8 cellular contexts compared by ENCODE assay signal in genomic region chr21:39445339-39446269, GRCh38. TPM values are rescaled to one million over a fixed set of nuclear protein-coding genes. Genes with fewer than 3 reads are reported as not detected.
DNase-seq lines count a peak whose midpoint lies in the region; ATAC-seq, FAIRE-seq and TF ChIP-seq lines count a peak whose summit lies in the region.

Gene LCA5L, minus strand, starts transcription at chr21:39445778. Its CDS starts 17,285 bp downstream, at chr21:39428493.

- H3K4me3 Mint-ChIP-seq in natural killer cell treated with Interleukin-12 subunit alpha and Interleukin-12 subunit beta and Interleukin-15 and Interleukin-18, amount 100 ng/mL, for 72 hours = peak within 1 kb of the TSS; percentile 92

- peak within 1 kb of the TSS; percentile 70 for H3K27ac ChIP-seq in KOPT-K1 (ENCODE audit: low read depth, low read length, poor library complexity, severe bottlenecking)

- H3K9me3 Mint-ChIP-seq in natural killer cell treated with Interleukin-12 subunit alpha and Interleukin-12 subunit beta and Interleukin-15 and Interleukin-18, amount 100 ng/mL, for 72 hours = no peaks in the 10 kb centered on the region

- no peak for FAIRE-seq in RCC 7860 (lab: Jason Lieb, UNC)

- no peak for TF ChIP-seq CTCF in fibroblast of mammary gland (conservative IDR thresholded peaks at IDR 0.05; ENCODE audit: control insufficient read depth, insufficient read depth, low read depth, low read length)

- peak within 1 kb of the TSS; percentile 83 for H3K4me3 ChIP-seq in fibroblast of mammary gland (ENCODE audit: control insufficient read depth, low read depth, low read length)

- H3K36me3 ChIP-seq in KOPT-K1 (ENCODE audit: insufficient read depth, low read length) = no peaks in the 10 kb centered on the region

- peak; percentile 92 for DNase-seq in EH (ENCODE audit: low read depth)
- peak; percentile 78 for DNase-seq in RCC 7860 (ENCODE audit: low spot score)
- DNase-seq in activated T-helper 1 cell treated with anti-CD3 and anti-CD28 coated beads, Interleukin-2, amount 50 U/mL, for 16 hours (ENCODE audit: low read depth in 1 of 2, low spot score in 1 of 2) = peak; percentile 78 to 88
- peak; percentile 84 for DNase-seq in fibroblast of mammary gland (ENCODE audit: low read depth)
- DNase-seq in natural killer cell treated with Interleukin-12 subunit alpha and Interleukin-12 subunit beta and Interleukin-15 and Interleukin-18, amount 100 ng/mL, for 72 hours (ENCODE audit: low spot score) = peak; percentile 96
- peak; percentile 80 for DNase-seq in stimulated activated naive CD4-positive, alpha-beta T cell treated with Interleukin-2 at 50 U/mL for 16 hours (lab: John Stamatoyannopoulos, UW)

- peaks cover 5% of the 10 kb centered on the region for H3K36me3 Mint-ChIP-seq in natural killer cell treated with Interleukin-12 subunit alpha and Interleukin-12 subunit beta and Interleukin-15 and Interleukin-18, amount 100 ng/mL, for 72 hours

- H3K4me1 Mint-ChIP-seq in natural killer cell treated with Interleukin-12 subunit alpha and Interleukin-12 subunit beta and Interleukin-15 and Interleukin-18, amount 100 ng/mL, for 72 hours (ENCODE audit: low read depth in 2 of 2) = peaks cover 15% of the 10 kb centered on the region in 2 donors

- H3K27ac Mint-ChIP-seq in natural killer cell treated with Interleukin-12 subunit alpha and Interleukin-12 subunit beta and Interleukin-15 and Interleukin-18, amount 100 ng/mL, for 72 hours = peak within 1 kb of the TSS; percentile 79 to 84

- no peaks in the 10 kb centered on the region for H3K9me3 ChIP-seq in KOPT-K1 (ENCODE audit: insufficient read depth, low read length, poor library complexity, severe bottlenecking)

- H3K27me3 Mint-ChIP-seq in natural killer cell treated with Interleukin-12 subunit alpha and Interleukin-12 subunit beta and Interleukin-15 and Interleukin-18, amount 100 ng/mL, for 72 hours = peaks cover 25 to 43% of the 10 kb centered on the region in 2 donors

- peak; percentile 91 for ATAC-seq in GM21825 (IDR thresholded peaks at IDR 0.05; ENCODE audit: unreplicated experiment)
- ATAC-seq in natural killer cell treated with Interleukin-12 subunit alpha and Interleukin-12 subunit beta and Interleukin-15 and Interleukin-18, amount 100 ng/mL, for 72 hours = peak; percentile 95 to 97

RNA-seq across cellular contexts. Expression of gene LCA5L, which starts in this region (rescaled TPM):
- not detected for total RNA-seq in natural killer cell treated with Interleukin-12 subunit alpha and Interleukin-12 subunit beta and Interleukin-15 and Interleukin-18, amount 100 ng/mL, for 72 hours

Comparison
In these comparisons a context has a peak if more than half of its experiments do, and no peak if none do; other contexts are left out.
1. Peak in every context shown above with its lines: DNase-seq, ATAC-seq, H3K4me3 ChIP-seq and H3K27ac ChIP-seq.
2. Peak in DNase-seq and ATAC-seq in natural killer cell treated with Interleukin-12 subunit alpha and Interleukin-12 subunit beta and Interleukin-15 and Interleukin-18, amount 100 ng/mL, for 72 hours; RNA of the gene not detected or under 1 TPM.